15 cellular contexts compared by ENCODE assay signal in genomic region chr7:102260856-102261255, GRCh38. TPM values are rescaled to one million over a fixed set of nuclear protein-coding genes. Genes with fewer than 3 reads are reported as not detected.
DNase-seq lines count a peak whose midpoint lies in the region; ATAC-seq, FAIRE-seq and TF ChIP-seq lines count a peak whose summit lies in the region.
"Had no signal": no experiment of that assay in that cellular context is flagged by ENCODE, and none has a peak within 500 bp of the region (broad histone marks: within the 10 kb centered on the region; RNA-seq: fewer than 3 reads in every experiment).

No MANE protein-coding gene starts in this region.

- H3K27me3 Mint-ChIP-seq in neural progenitor cell (ENCODE audit: insufficient read depth, low read depth), result peaks cover 5% of the 10 kb centered on the region

- ATAC-seq in SK-N-SH treated with all-trans-retinoic acid at 6 μM for 48 hours (peak; percentile 84), HG03520 (IDR thresholded peaks at IDR 0.05; ENCODE audit: unreplicated experiment) (no peak), GM21360 (IDR thresholded peaks at IDR 0.05; ENCODE audit: unreplicated experiment) (no peak)
- ATAC-seq: left lobe of liver, sciatic nerve had no signal

- H3K4me3 Mint-ChIP-seq in neural progenitor cell, result no peak overlapping the region

- no peak overlapping the region for H3K4me3 ChIP-seq in neural progenitor cell

- H3K36me3 ChIP-seq in neural progenitor cell, result no peaks in the 10 kb centered on the region

- H4K20me1 ChIP-seq in neural progenitor cell (ENCODE audit: low read depth), result no peaks in the 10 kb centered on the region

- peak; percentile 14 for DNase-seq in ELR (ENCODE audit: low read depth)
- peak; percentile 45 for DNase-seq in globus pallidus (ENCODE audit: low spot score)
- peak; percentile 60 for DNase-seq in neural progenitor cell (ENCODE audit: low spot score)
- no peak for DNase-seq in DMS153 treated with DMSO at 0.1 percent for 48 hours (lab: John Stamatoyannopoulos, UW; ENCODE audit: unreplicated experiment)
- no peak for DNase-seq in GM12891 (ENCODE audit: insufficient read length, low spot score)
- DNase-seq: activated CD4-positive, alpha-beta T cell treated with anti-CD3 and anti-CD28 coated beads for 1 hour; activated naive CD4-positive, alpha-beta T cell; Calu3; NCI-H2081 had no signal

- H3K36me3 Mint-ChIP-seq in neural progenitor cell, result peaks cover 1% of the 10 kb centered on the region

- H3K9me3 ChIP-seq in neural progenitor cell (ENCODE audit: low read depth), result no peaks in the 10 kb centered on the region

- FAIRE-seq in GM12891 (lab: Jason Lieb, UNC), result no peak
- FAIRE-seq: endothelial cell of umbilical vein had no signal

- H3F3A ChIP-seq in neural progenitor cell (ENCODE audit: low read depth), result peaks cover 14% of the 10 kb centered on the region

- peaks cover 28% of the 10 kb centered on the region for H3K4me1 Mint-ChIP-seq in neural progenitor cell

- H3K4me2 ChIP-seq in neural progenitor cell, result no peak overlapping the region

- TF ChIP-seq CTCF in neural progenitor cell (IDR thresholded peaks at IDR 0.05), result no peak

- H3K27ac ChIP-seq in neural progenitor cell, result no peak overlapping the region

- H3K79me2 ChIP-seq in neural progenitor cell (ENCODE audit: low read depth), result no peaks in the 10 kb centered on the region

- no peak overlapping the region for H3K9ac ChIP-seq in neural progenitor cell

- no peaks in the 10 kb centered on the region for H3K9me3 Mint-ChIP-seq in neural progenitor cell

- H3K27ac Mint-ChIP-seq in neural progenitor cell, result peak overlapping the region; percentile 63

- no peak for TF ChIP-seq POLR2A in GM12891 (IDR thresholded peaks at IDR 0.05; ENCODE audit: low read depth, low read length)

- H2AFZ ChIP-seq in neural progenitor cell (replicated peaks), result no peak overlapping the region

- no peaks in the 10 kb centered on the region for H3K27me3 ChIP-seq in neural progenitor cell

- H3K4me1 ChIP-seq in neural progenitor cell, result peaks cover 5% of the 10 kb centered on the region

TF ChIP-seq in SK-N-SH treated with all-trans-retinoic acid at 6 μM for 48 hours, 23 proteins besides CTCF, POLR2A, EP300 and RAD21:
- TF ChIP-seq BACH2 (CRISPR knock-in tag; IDR thresholded peaks at IDR 0.05; ENCODE audit: borderline replicate concordance), result no peak
- TF ChIP-seq ARNTL (CRISPR knock-in tag; IDR thresholded peaks at IDR 0.05; ENCODE audit: borderline replicate concordance, low read depth), result no peak
- TF ChIP-seq GLIS3 (CRISPR knock-in tag; IDR thresholded peaks at IDR 0.05), result no peak
- peak; percentile 69 for TF ChIP-seq TSHZ2 (CRISPR knock-in tag; IDR thresholded peaks at IDR 0.05)
- TF ChIP-seq PPARA (CRISPR knock-in tag; IDR thresholded peaks at IDR 0.05; ENCODE audit: borderline replicate concordance), result no peak
- 0 out of 2 replicates have a peak, but pooled peaks have one; percentile 26 for TF ChIP-seq TCF4 (CRISPR knock-in tag; IDR thresholded peaks at IDR 0.05; ENCODE audit: borderline replicate concordance)
- no peak for TF ChIP-seq ZFP30 (CRISPR knock-in tag; IDR thresholded peaks at IDR 0.05)

TF ChIP-seq in GM12891, 5 proteins besides CTCF, POLR2A, EP300 and RAD21:
- TF ChIP-seq PAX5 (IDR thresholded peaks at IDR 0.05; ENCODE audit: insufficient read depth, low read length, severe bottlenecking) (no peak), POU2F2 (IDR thresholded peaks at IDR 0.05; ENCODE audit: low read depth, low read length) (no peak), POLR2AphosphoS5 (IDR thresholded peaks at IDR 0.05; ENCODE audit: low read depth, low read length) (no peak), SPI1 (IDR thresholded peaks at IDR 0.05; ENCODE audit: low read depth, low read length) (no peak), TAF1 (IDR thresholded peaks at IDR 0.05; ENCODE audit: low read depth, low read length) (no peak)
TF ChIP-seq in GM12891: peak in this region for 0.

RNA-seq across cellular contexts. Expression of gene SH2B2, which starts 25.8 kb away (rescaled TPM):
- total RNA-seq in neural progenitor cell (ENCODE audit: low replicate concordance), result 2.0 and 15.1 TPM in 2 replicates
- polyA plus RNA-seq in GM12891 (2012; ENCODE audit: low read depth, missing spikeins), result 12.1 TPM

Comparison
In these comparisons a context has a peak if more than half of its experiments do, and no peak if none do; other contexts are left out.
1. DNase-seq: peak in ELR (single experiment), globus pallidus (single experiment) and neural progenitor cell (single experiment); none in DMS153 treated with DMSO at 0.1 percent for 48 hours (single experiment) and GM12891 (single experiment).